ENCODE assay signal across 28 cellular contexts in genomic region chr19:3225677-3226093, GRCh38. TPM values are rescaled to one million over a fixed set of nuclear protein-coding genes. Genes with fewer than 3 reads are reported as not detected.
A peak's percentile ranks its signal among the peaks of the same experiment; 100 is the strongest.
DNase-seq lines count a peak whose midpoint lies in the region; ATAC-seq, FAIRE-seq and TF ChIP-seq lines count a peak whose summit lies in the region.
"Had no signal": no experiment of that assay in that cellular context is flagged by ENCODE, and none has a peak within 500 bp of the region (broad histone marks: within the 10 kb centered on the region; RNA-seq: fewer than 3 reads in every experiment).

No MANE protein-coding gene starts in this region.

- no peak overlapping the region for H3K9ac ChIP-seq in iPS-18a (ENCODE audit: low read length)

- H3K27ac ChIP-seq in iPS-18a (ENCODE audit: low read length) (no peak overlapping the region), thyroid gland (no peak overlapping the region), small intestine (ENCODE audit: low read depth in 1 of 2, low read length in 1 of 2) (no peak overlapping the region)
- H3K27ac ChIP-seq: epithelial cell of prostate, HL-60, RWPE1, SK-N-MC had no signal

- peaks cover 23% of the 10 kb centered on the region for H3K4me1 Mint-ChIP-seq in brain

- no peak for ATAC-seq in GM18909 (IDR thresholded peaks at IDR 0.05; ENCODE audit: poor library complexity, unreplicated experiment)
- ATAC-seq: activated naive CD8-positive, alpha-beta T cell treated with anti-CD3 and anti-CD28 coated beads, Interleukin-2, amount 50 U/mL, for 24 hours; activated T-helper 17 cell treated with anti-CD3 and anti-CD28 coated beads, Interleukin-2, amount 50 U/mL, for 72 hours had no signal

- no peak for TF ChIP-seq POLR2A in thyroid gland (IDR thresholded peaks at IDR 0.05)

- no peaks in the 10 kb centered on the region for H3K9me3 ChIP-seq in iPS-18a (ENCODE audit: control insufficient read depth, low read depth, low read length)
- no peaks in the 10 kb centered on the region for H3K9me3 ChIP-seq in thyroid gland
- no peaks in the 10 kb centered on the region for H3K9me3 ChIP-seq in small intestine (ENCODE audit: control insufficient read depth, low read depth)
- H3K9me3 ChIP-seq: Caco-2 had no signal

- H3K27ac Mint-ChIP-seq in brain = peak overlapping the region in 3 of 5 experiments; percentile 78 to 98 (median 94)
- H3K27ac Mint-ChIP-seq: activated naive CD8-positive, alpha-beta T cell treated with anti-CD3 and anti-CD28 coated beads, Interleukin-2, amount 50 U/mL, for 24 hours; activated T-helper 17 cell treated with anti-CD3 and anti-CD28 coated beads, Interleukin-2, amount 50 U/mL, for 72 hours had no signal

- peaks cover 4% of the 10 kb centered on the region for H3K27me3 Mint-ChIP-seq in brain

- H3K27me3 ChIP-seq in iPS-18a (ENCODE audit: control insufficient read depth, insufficient read depth, low read length) (no peaks in the 10 kb centered on the region), thyroid gland (no peaks in the 10 kb centered on the region), small intestine (ENCODE audit: control insufficient read depth in 2 of 2, insufficient read depth in 2 of 2, low read length in 2 of 2) (peaks cover 14 to 18% of the 10 kb centered on the region in 2 donors)

- peak overlapping the region; percentile 45 for H3K4me3 ChIP-seq in iPS-18a (ENCODE audit: low read length)
- no peak overlapping the region for H3K4me3 ChIP-seq in thyroid gland (replicated peaks in 1 of 3)
- H3K4me3 ChIP-seq in small intestine (ENCODE audit: low read depth in 1 of 2, low read length in 2 of 2) = no peak overlapping the region
- H3K4me3 ChIP-seq: SK-N-MC had no signal

- no peaks in the 10 kb centered on the region for H3K9me3 Mint-ChIP-seq in brain
- H3K9me3 Mint-ChIP-seq: activated naive CD8-positive, alpha-beta T cell treated with anti-CD3 and anti-CD28 coated beads, Interleukin-2, amount 50 U/mL, for 24 hours; activated T-helper 17 cell treated with anti-CD3 and anti-CD28 coated beads, Interleukin-2, amount 50 U/mL, for 72 hours had no signal

- H3K4me1 ChIP-seq in iPS-18a (ENCODE audit: control insufficient read depth, low read depth, low read length) (no peaks in the 10 kb centered on the region), thyroid gland (peaks cover 0 to 3% of the 10 kb centered on the region in 2 donors), small intestine (ENCODE audit: control insufficient read depth in 2 of 2, insufficient read depth in 1 of 2, low read depth in 1 of 2, low read length in 1 of 2) (no peaks in the 10 kb centered on the region)
- H3K4me1 ChIP-seq: Caco-2 had no signal

- WGBS in thyroid gland, 2 donors = 65 to 77% methylated on average over 7 of the region's 16 CpGs
- 29 to 35% (median 32%) methylated on average over 14 to 16 of the region's 16 CpGs for WGBS in small intestine, 3 donors

- DNase-seq in NCI-H2227 (lab: John Stamatoyannopoulos, UW; ENCODE audit: unreplicated experiment) = peak; percentile 22
- DNase-seq in NCI-H2227 treated with DMSO at 0.1 percent for 48 hours (lab: John Stamatoyannopoulos, UW) = no peak
- DNase-seq in activated gamma-delta T cell treated with Interleukin-2 at 50 U/mL for 16 hours = no peak
- no peak for DNase-seq in thyroid gland
- no peak for DNase-seq in small intestine
- DNase-seq: activated naive CD8-positive, alpha-beta T cell treated with anti-CD3 and anti-CD28 coated beads, Interleukin-2, amount 50 U/mL, for 24 hours; Caco-2; dermis blood vessel endothelial cell; IMR-90; kidney; mesenchymal stem cell; NCI-H2107; NCI-H524 treated with DMSO at 0.1 percent for 48 hours; stimulated activated CD4-positive, alpha-beta T cell treated with anti-CD3 and anti-CD28 coated beads, Interleukin-4, amount 100 ng/mL, for 24 hours; stimulated activated naive CD4-positive, alpha-beta T cell treated with Interleukin-2 at 50 U/mL for 16 hours; T-helper 9 cell had no signal

- peaks cover 4% of the 10 kb centered on the region for H3K36me3 Mint-ChIP-seq in brain

- no peak for FAIRE-seq in small intestine (lab: Jason Lieb, UNC)
- FAIRE-seq: kidney had no signal

- TF ChIP-seq CTCF in brain (conservative IDR thresholded peaks at IDR 0.05) (no peak), thyroid gland (IDR thresholded peaks at IDR 0.05) (no peak)

- peak overlapping the region in 4 of 5 experiments; percentile 78 to 86 (median 80) for H3K4me3 Mint-ChIP-seq in brain
- H3K4me3 Mint-ChIP-seq: activated naive CD8-positive, alpha-beta T cell treated with anti-CD3 and anti-CD28 coated beads, Interleukin-2, amount 50 U/mL, for 24 hours; activated T-helper 17 cell treated with anti-CD3 and anti-CD28 coated beads, Interleukin-2, amount 50 U/mL, for 72 hours had no signal

- intact Hi-C loops in thyroid gland (cut with DNase I) = no loop called here

- no peaks in the 10 kb centered on the region for H3K36me3 ChIP-seq in iPS-18a (ENCODE audit: control insufficient read depth, low read depth, low read length)
- no peaks in the 10 kb centered on the region for H3K36me3 ChIP-seq in thyroid gland
- H3K36me3 ChIP-seq in small intestine (ENCODE audit: control insufficient read depth in 2 of 2, insufficient read depth in 2 of 2, low read length in 2 of 2) = no peaks in the 10 kb centered on the region

RNA-seq across cellular contexts. Expression of gene CELF5, which starts 1.2 kb away (rescaled TPM):
- polyA plus RNA-seq in brain (ENCODE audit: insufficient read depth, low read depth, low replicate concordance) (33.6 TPM), small intestine (under 1 TPM in 2 of 3 donors, not detected in 1; 0.54 to 0.70 TPM)
- not detected for total RNA-seq in thyroid gland
- total RNA-seq: A172, dermis blood vessel endothelial cell, IMR-90, M059J had no signal

RNA-seq across cellular contexts. Expression of gene NCLN, which starts 40.0 kb away (rescaled TPM):
- 42.4 TPM for polyA plus RNA-seq in brain (ENCODE audit: insufficient read depth, low read depth, low replicate concordance)
- 10 to 100 TPM; 30.8 to 48.5 (median 37.2) TPM for total RNA-seq in thyroid gland
- polyA plus RNA-seq in small intestine = 100 to 1,000 TPM in 2 of 3 donors, 10 to 100 TPM in 1; 94.7 to 217 (median 129) TPM

RNA-seq across cellular contexts. Expression of gene S1PR4, which starts 47.1 kb away (rescaled TPM):
- polyA plus RNA-seq in brain (ENCODE audit: insufficient read depth, low read depth, low replicate concordance) (not detected), small intestine (1 to 10 TPM in 2 of 3 donors, not detected in 1; 2.4 to 5.1 TPM)
- 1 to 10 TPM; 2.1 to 5.4 (median 3.4) TPM for total RNA-seq in thyroid gland
- total RNA-seq: Caco-2, IMR-90, M059J, osteocyte had no signal
- polyA plus RNA-seq: BJ, IMR-90 had no signal

Comparison
In these comparisons a context has a peak if more than half of its experiments do, and no peak if none do; other contexts are left out.
1. RNA of gene CELF5, which starts 1.2 kb away (polyA plus RNA-seq): 33.6 TPM in brain (single experiment); 0.54 to 0.70 TPM in small intestine; every median in the first group is over 10 times any median in the second.